In the genomic region with DNA sequence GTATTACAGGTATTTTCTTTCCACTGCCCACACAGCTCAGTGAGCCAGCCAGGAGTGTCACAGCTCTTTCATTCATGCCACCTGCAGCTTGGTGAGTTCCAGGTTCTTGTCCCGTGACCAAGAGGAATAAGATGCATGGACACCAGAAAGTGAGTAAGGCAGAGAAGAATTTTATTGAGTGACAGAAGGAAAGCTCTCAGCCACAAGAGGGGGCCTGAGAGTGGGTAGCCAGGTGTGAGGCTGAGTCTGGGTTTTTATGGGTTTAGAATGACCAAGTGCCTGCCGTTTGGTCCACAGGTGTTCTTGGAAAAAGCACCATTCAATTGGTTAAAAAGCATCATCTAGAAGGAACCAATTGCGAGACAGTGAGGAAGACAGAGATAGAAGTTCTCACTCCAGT, we compare ENCODE assay signal across 1 cellular context.
TF ChIP-seq lines count a peak whose summit lies in the region.

No MANE protein-coding gene starts in this region.

TF ChIP-seq in H1, 55 proteins besides CTCF, POLR2A, EP300 and RAD21:
- no peak for TF ChIP-seq KDM1A (IDR thresholded peaks at IDR 0.05; ENCODE audit: borderline replicate concordance, low read length)
- no peak for TF ChIP-seq BCL11A (IDR thresholded peaks at IDR 0.05; ENCODE audit: low read depth in 2 of 2, low read length in 2 of 2)
- no peak for TF ChIP-seq JUND (IDR thresholded peaks at IDR 0.05; ENCODE audit: low read length)
- TF ChIP-seq NANOG (IDR thresholded peaks at IDR 0.05; ENCODE audit: insufficient read depth, low read depth, low read length, poor library complexity, severe bottlenecking): no peak
- TF ChIP-seq, protein P1, sequence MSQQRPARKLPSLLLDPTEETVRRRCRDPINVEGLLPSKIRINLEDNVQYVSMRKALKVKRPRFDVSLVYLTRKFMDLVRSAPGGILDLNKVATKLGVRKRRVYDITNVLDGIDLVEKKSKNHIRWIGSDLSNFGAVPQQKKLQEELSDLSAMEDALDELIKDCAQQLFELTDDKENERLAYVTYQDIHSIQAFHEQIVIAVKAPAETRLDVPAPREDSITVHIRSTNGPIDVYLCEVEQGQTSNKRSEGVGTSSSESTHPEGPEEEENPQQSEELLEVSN (IDR thresholded peaks at IDR 0.05): no peak
- no peak for TF ChIP-seq JUN (IDR thresholded peaks at IDR 0.05; ENCODE audit: low read depth, low read length)
- no peak for TF ChIP-seq MAFK (IDR thresholded peaks at IDR 0.05; ENCODE audit: low read depth, low read length)
- no peak for TF ChIP-seq TAF7 (optimal IDR thresholded peaks at IDR 0.05; ENCODE audit: borderline replicate concordance, low read depth, low read length)
- TF ChIP-seq HDAC6 (IDR thresholded peaks at IDR 0.05; ENCODE audit: low read depth, low read length): no peak
- TF ChIP-seq, protein P2, sequence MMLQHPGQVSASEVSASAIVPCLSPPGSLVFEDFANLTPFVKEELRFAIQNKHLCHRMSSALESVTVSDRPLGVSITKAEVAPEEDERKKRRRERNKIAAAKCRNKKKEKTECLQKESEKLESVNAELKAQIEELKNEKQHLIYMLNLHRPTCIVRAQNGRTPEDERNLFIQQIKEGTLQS (IDR thresholded peaks at IDR 0.05; ENCODE audit: insufficient read depth, low read depth, low read length): no peak
- no peak for TF ChIP-seq KDM4A (IDR thresholded peaks at IDR 0.05; ENCODE audit: low read depth, low read length, severe bottlenecking)
- TF ChIP-seq CEBPB (IDR thresholded peaks at IDR 0.05; ENCODE audit: low read depth, low read length): no peak
- TF ChIP-seq SP2 (IDR thresholded peaks at IDR 0.05; ENCODE audit: low read length): no peak
- TF ChIP-seq CBX8 (IDR thresholded peaks at IDR 0.05; ENCODE audit: borderline replicate concordance, low read depth, low read length): no peak
- TF ChIP-seq HDAC2 (IDR thresholded peaks at IDR 0.05; ENCODE audit: borderline replicate concordance in 1 of 2, low read depth in 2 of 2, low read length in 2 of 2): no peak
- no peak for TF ChIP-seq SUZ12 (IDR thresholded peaks at IDR 0.05; ENCODE audit: low read length)
- no peak for TF ChIP-seq GTF2F1 (IDR thresholded peaks at IDR 0.05; ENCODE audit: borderline replicate concordance, low read depth, low read length)
- no peak for TF ChIP-seq POLR2AphosphoS5 (IDR thresholded peaks at IDR 0.05; ENCODE audit: low read depth, low read length)
